In the genomic region with DNA sequence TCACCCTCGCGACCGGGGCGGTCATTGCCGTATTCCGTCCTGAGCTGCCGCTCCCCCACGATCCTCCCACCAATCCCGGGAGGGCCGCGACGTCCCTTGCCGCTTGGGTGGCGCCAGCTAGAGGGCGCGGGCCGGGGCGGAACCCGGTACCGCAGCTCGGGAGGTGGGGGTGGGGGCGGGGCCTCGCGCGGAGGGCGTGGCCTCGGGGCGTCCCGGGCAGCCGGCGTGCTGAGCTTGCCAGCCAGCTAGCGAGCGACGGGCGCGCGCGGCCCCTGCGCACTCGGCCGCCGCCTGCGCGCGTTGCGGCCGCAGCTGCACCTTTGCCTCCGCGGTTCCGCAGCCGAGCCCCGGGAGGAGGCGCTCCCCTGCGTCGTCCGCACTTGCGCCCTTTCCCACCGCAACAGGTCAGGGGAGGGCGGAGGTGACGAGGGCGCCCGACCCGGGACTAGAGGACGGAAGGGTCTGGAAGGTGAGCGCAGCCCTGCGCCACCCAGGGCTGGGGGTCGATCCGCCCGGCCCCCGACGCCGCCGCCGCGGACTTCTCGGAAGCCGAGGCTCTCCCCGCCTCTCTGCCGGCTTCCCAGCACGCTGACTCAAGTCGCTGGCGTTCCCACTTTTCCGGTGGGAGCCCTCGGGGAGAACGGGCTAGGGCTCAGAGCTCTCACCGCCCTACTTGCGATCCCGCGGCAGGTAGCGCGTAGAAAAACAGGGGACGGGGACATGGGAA, we compare ENCODE assay signal across 8 cellular contexts. TPM values are rescaled to one million over a fixed set of nuclear protein-coding genes. Genes with fewer than 3 reads are reported as not detected.
DNase-seq lines count a peak whose midpoint lies in the region; ATAC-seq and TF ChIP-seq lines count a peak whose summit lies in the region.

TSS of gene AFF1 (plus strand) at position 240 of the 727 bp plus-strand sequence. CDS start 13,523 bp downstream, outside the sequence.

- H3K27me3 ChIP-seq in parathyroid adenoma (ENCODE audit: control insufficient read depth, insufficient read depth, low read length) = no peaks in the 10 kb centered on the region
- no peaks in the 10 kb centered on the region for H3K27me3 ChIP-seq in tibial nerve

- peak within 1 kb of the TSS; percentile 87 for H2AFZ ChIP-seq in parathyroid adenoma

- peak within 1 kb of the TSS; percentile 61 for H3K9ac ChIP-seq in parathyroid adenoma

- H3K36me3 ChIP-seq in parathyroid adenoma (ENCODE audit: control insufficient read depth, insufficient read depth, low read length) = no peaks in the 10 kb centered on the region
- peaks cover 0 to 15% (median 2%) of the 10 kb centered on the region in 3 donors for H3K36me3 ChIP-seq in tibial nerve

- peaks cover 9% of the 10 kb centered on the region for H3K36me3 Mint-ChIP-seq in activated naive CD8-positive, alpha-beta T cell

- peak in 1 of 2 donors; percentile 88 for TF ChIP-seq EP300 in tibial nerve (IDR thresholded peaks at IDR 0.05)

- peak within 1 kb of the TSS; percentile 92 for H3K4me2 ChIP-seq in parathyroid adenoma (ENCODE audit: low read length)

- ATAC-seq in HG02623 (IDR thresholded peaks at IDR 0.05; ENCODE audit: unreplicated experiment) = peak; percentile 43

- TF ChIP-seq CTCF in GM12864 (IDR thresholded peaks at IDR 0.05; ENCODE audit: low read depth, low read length, missing control alignments) = no peak
- TF ChIP-seq CTCF in parathyroid adenoma (IDR thresholded peaks at IDR 0.05) = peak; percentile 54
- TF ChIP-seq CTCF in tibial nerve (IDR thresholded peaks at IDR 0.05) = peak; percentile 27 to 84 (median 69)

- H3K4me1 Mint-ChIP-seq in activated naive CD8-positive, alpha-beta T cell (ENCODE audit: low read depth) = peaks cover 44% of the 10 kb centered on the region

- no peaks in the 10 kb centered on the region for H3K79me2 ChIP-seq in parathyroid adenoma

- no peaks in the 10 kb centered on the region for H3K9me3 Mint-ChIP-seq in activated naive CD8-positive, alpha-beta T cell (ENCODE audit: low read depth)

- peak within 1 kb of the TSS; percentile 89 for H3K27ac ChIP-seq in parathyroid adenoma
- H3K27ac ChIP-seq in tibial nerve = peak within 1 kb of the TSS; percentile 80 to 93 (median 93)

- H3K9me3 ChIP-seq in parathyroid adenoma (ENCODE audit: control insufficient read depth, low read length) (no peaks in the 10 kb centered on the region), tibial nerve (no peaks in the 10 kb centered on the region)

- peak within 1 kb of the TSS; percentile 91 for H3K4me3 Mint-ChIP-seq in activated naive CD8-positive, alpha-beta T cell

- intact Hi-C loops in head of caudate nucleus (cut with DNase I) = loop anchor here (2.0 to 5.0 kb wide), 3 partner anchors 72 to 287 kb away; partner anchors contain the start of gene KLHL8

- no peaks in the 10 kb centered on the region for H3K27me3 Mint-ChIP-seq in activated naive CD8-positive, alpha-beta T cell

- peak within 1 kb of the TSS; percentile 95 for H3K4me3 ChIP-seq in GM12864 (ENCODE audit: low read depth, low read length)
- H3K4me3 ChIP-seq in parathyroid adenoma (ENCODE audit: low read depth, low read length) = peak within 1 kb of the TSS; percentile 88
- H3K4me3 ChIP-seq in tibial nerve = peak within 1 kb of the TSS; percentile 78 to 88 (median 84)

- H3K27ac Mint-ChIP-seq in activated naive CD8-positive, alpha-beta T cell = peak within 1 kb of the TSS; percentile 96

- TF ChIP-seq POLR2A in tibial nerve (IDR thresholded peaks at IDR 0.05) = peak; percentile 83 to 90

- DNase-seq in GM12864 (ENCODE audit: low read depth) (no peak), NCI-H1105 (lab: John Stamatoyannopoulos, UW) (peak; percentile 77), SKM-1 treated with dmso at 0.1 percent for 144 hours (lab: John Stamatoyannopoulos, UW; ENCODE audit: unreplicated experiment) (peak; percentile 81), head of caudate nucleus (peak; percentile 77 to 96 (median 93)), tibial nerve (ENCODE audit: low spot score in 2 of 2) (peak; percentile 71 to 77)

- H3K4me1 ChIP-seq in parathyroid adenoma (peaks cover 5% of the 10 kb centered on the region), tibial nerve (peaks cover 0 to 45% (median 20%) of the 10 kb centered on the region in 4 donors)

- WGBS in tibial nerve, 2 donors = 0 to 2% methylated on average over 21 to 55 of the region's 92 CpGs

RNA-seq across cellular contexts. Expression of gene AFF1, which starts in this region (rescaled TPM):
- 100 to 1,000 TPM; 105 to 152 (median 111) TPM for total RNA-seq in tibial nerve
